Comparison of ENCODE assay signal across 14 cellular contexts in genomic region chr16:29308644-29309546, GRCh38.
"Had no signal": no experiment of that assay in that cellular context is flagged by ENCODE, and none has a peak within 500 bp of the region (broad histone marks: within the 10 kb centered on the region; RNA-seq: fewer than 3 reads in every experiment).

No MANE protein-coding gene starts in this region.

- H3K79me2 ChIP-seq: parathyroid adenoma had no signal

- H3K9me3 ChIP-seq: esophagus squamous epithelium, left ventricle myocardium inferior, thoracic aorta had no signal

- FAIRE-seq: endothelial cell of umbilical vein had no signal

- H3K36me3 ChIP-seq: esophagus squamous epithelium, thoracic aorta had no signal

- H2AFZ ChIP-seq: parathyroid adenoma had no signal

- H3K27me3 ChIP-seq: esophagus squamous epithelium had no signal

- H3K36me3 Mint-ChIP-seq: activated CD8-positive, alpha-beta memory T cell treated with anti-CD3 and anti-CD28 coated beads, Interleukin-2, amount 10 ng/mL, durations not matched to agents 7 days and 5 days; activated naive CD4-positive, alpha-beta T cell treated with anti-CD3 and anti-CD28 coated beads, Interleukin-2, amount 50 U/mL, for 72 hours had no signal

- H3K4me1 ChIP-seq: parathyroid adenoma had no signal

- H3K9me3 Mint-ChIP-seq: activated naive CD4-positive, alpha-beta T cell treated with anti-CD3 and anti-CD28 coated beads, Interleukin-2, amount 50 U/mL, for 72 hours had no signal

- H3K27me3 Mint-ChIP-seq: activated CD8-positive, alpha-beta memory T cell treated with anti-CD3 and anti-CD28 coated beads, Interleukin-2, amount 10 ng/mL, durations not matched to agents 7 days and 5 days had no signal

- H3K4me1 Mint-ChIP-seq: activated CD8-positive, alpha-beta memory T cell treated with anti-CD3 and anti-CD28 coated beads, Interleukin-2, amount 10 ng/mL, durations not matched to agents 7 days and 5 days had no signal

- H3K9ac ChIP-seq: parathyroid adenoma had no signal

- H3K4me3 Mint-ChIP-seq: activated CD8-positive, alpha-beta memory T cell treated with anti-CD3 and anti-CD28 coated beads, Interleukin-2, amount 10 ng/mL, durations not matched to agents 7 days and 5 days had no signal

- H3K27ac ChIP-seq: coronary artery, esophagus squamous epithelium, left ventricle myocardium inferior, parathyroid adenoma, thoracic aorta had no signal

- DNase-seq: activated CD4-positive, CD25-positive, alpha-beta regulatory T cell treated with anti-CD3 and anti-CD28 coated beads, Interleukin-2, amount 50 U/mL, for 72 hours; activated CD8-positive, alpha-beta memory T cell treated with anti-CD3 and anti-CD28 coated beads, Interleukin-2, amount 10 ng/mL, durations not matched to agents 7 days and 5 days; activated effector memory CD4-positive, alpha-beta T cell treated with Interleukin-2 at 50 U/mL for 16 hours; activated T-cell treated with anti-CD3 and anti-CD28 coated beads, Interleukin-2, amount 50 U/mL, for 1 hour; effector CD4-positive, alpha-beta T cell; esophagus squamous epithelium; hippocampal formation; left ventricle myocardium inferior; stimulated activated CD4-positive, alpha-beta T cell treated with anti-CD3 and anti-CD28 coated beads, Interleukin-4, amount 100 ng/mL, for 24 hours had no signal

- ATAC-seq: activated CD8-positive, alpha-beta memory T cell treated with anti-CD3 and anti-CD28 coated beads, Interleukin-2, amount 10 ng/mL, durations not matched to agents 7 days and 5 days; activated naive CD4-positive, alpha-beta T cell treated with anti-CD3 and anti-CD28 coated beads, Interleukin-2, amount 50 U/mL, for 72 hours had no signal

- H3K4me3 ChIP-seq: coronary artery, esophagus squamous epithelium, left ventricle myocardium inferior, thoracic aorta had no signal

- H3K27ac Mint-ChIP-seq: activated CD8-positive, alpha-beta memory T cell treated with anti-CD3 and anti-CD28 coated beads, Interleukin-2, amount 10 ng/mL, durations not matched to agents 7 days and 5 days had no signal
